Comparison of ENCODE assay signal across 1 cellular context in the genomic region with DNA sequence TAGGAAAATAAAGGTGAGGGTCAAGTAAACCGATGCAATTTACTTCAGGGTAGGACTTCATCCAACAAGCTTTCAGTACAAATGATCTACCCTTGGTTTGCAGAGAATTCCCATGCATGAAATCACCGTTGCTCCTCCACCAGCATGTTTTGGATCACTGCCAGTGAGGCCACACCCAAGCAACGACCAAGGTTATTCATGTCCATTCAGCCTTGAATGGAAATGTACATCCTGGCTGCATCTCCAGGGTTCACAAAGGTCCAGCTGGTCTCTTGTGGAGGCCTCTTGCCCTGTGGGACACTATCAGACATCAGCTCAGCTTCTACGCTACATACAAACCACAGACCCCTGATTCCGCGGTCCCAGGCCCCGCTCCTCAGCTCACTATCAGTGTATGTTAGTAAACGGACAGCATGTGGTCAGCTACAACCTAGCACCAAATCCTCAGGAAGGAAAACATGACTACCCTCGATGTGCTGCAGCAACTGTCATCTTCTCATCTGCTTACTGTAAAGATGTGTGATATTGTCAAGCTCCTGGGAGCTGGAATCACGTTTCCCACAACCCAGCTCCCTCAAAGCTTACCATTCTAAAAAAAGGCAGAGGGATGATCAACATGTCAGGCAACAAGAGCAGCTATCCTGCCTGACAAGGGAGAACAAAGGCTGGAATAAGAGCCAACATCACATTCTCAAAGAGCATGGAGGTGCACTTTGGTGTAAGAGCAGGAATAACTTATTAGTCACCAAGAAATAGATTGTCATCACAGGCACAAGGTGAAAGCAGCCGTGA.
A peak's percentile ranks its signal among the peaks of the same experiment; 100 is the strongest.
TF ChIP-seq lines count a peak whose summit lies in the region.

No MANE protein-coding gene starts in this region.

TF ChIP-seq in K562, 482 proteins besides CTCF, POLR2A, EP300 and RAD21:
- TF ChIP-seq CCNT2 (IDR thresholded peaks at IDR 0.05; ENCODE audit: borderline replicate concordance, extremely low read depth, insufficient read length, low read depth, low read length) (no peak), ZNF766 (CRISPR knock-in tag; conservative IDR thresholded peaks at IDR 0.05) (0 out of 2 replicates have a peak, but pooled peaks have one; percentile 27), L3MBTL2 (IDR thresholded peaks at IDR 0.05) (peak; percentile 18; the same call in 1 of the 2 replicates), NFIC (IDR thresholded peaks at IDR 0.05) (peak; percentile 93), TFAP4 (CRISPR knock-in tag; IDR thresholded peaks at IDR 0.05; ENCODE audit: borderline replicate concordance) (peak; percentile 23; the same call in 1 of the 2 replicates), KLF1 (tag; IDR thresholded peaks at IDR 0.05) (peak; percentile 61), RCOR1 (IDR thresholded peaks at IDR 0.05; ENCODE audit: borderline replicate concordance in 1 of 2, low read depth in 2 of 2, low read length in 2 of 2) (no peak), THAP7 (CRISPR knock-in tag; IDR thresholded peaks at IDR 0.05) (no peak), CTBP1 (IDR thresholded peaks at IDR 0.05; ENCODE audit: borderline replicate concordance) (peak; percentile 63; the same call in 1 of the 2 replicates), MNT (conservative IDR thresholded peaks at IDR 0.05) (peak; percentile 49 to 64; a peak in 3 of 4 replicates), CXXC5 (CRISPR knock-in tag; IDR thresholded peaks at IDR 0.05) (0 out of 2 replicates have a peak, but pooled peaks have one; percentile 24)
